In genomic region chr13:69468624-69469023, GRCh38 we compare ENCODE assay signal across 27 cellular contexts.
A peak's percentile ranks its signal among the peaks of the same experiment; 100 is the strongest.
DNase-seq lines count a peak whose midpoint lies in the region; ATAC-seq, FAIRE-seq and TF ChIP-seq lines count a peak whose summit lies in the region.
"Had no signal": no experiment of that assay in that cellular context is flagged by ENCODE, and none has a peak within 500 bp of the region (broad histone marks: within the 10 kb centered on the region; RNA-seq: fewer than 3 reads in every experiment).

No MANE protein-coding gene starts in this region.

- intact Hi-C loops in kidney (cut with DNase I), result no loop called here
- intact Hi-C loops in right lobe of liver (cut with DNase I), result no loop called here
- intact Hi-C loops in Right ventricle myocardium inferior (cut with DNase I), result no loop called here

- TF ChIP-seq POLR2A in right lobe of liver (IDR thresholded peaks at IDR 0.05), result no peak

- no peak overlapping the region for H3K27ac ChIP-seq in Karpas-422 (ENCODE audit: low read length)
- H3K27ac ChIP-seq in kidney (ENCODE audit: low read depth in 2 of 2, low read length in 2 of 2), result no peak overlapping the region
- no peak overlapping the region for H3K27ac ChIP-seq in right lobe of liver
- H3K27ac ChIP-seq in small intestine (ENCODE audit: low read depth in 1 of 2, low read length in 1 of 2), result no peak overlapping the region
- no peak overlapping the region for H3K27ac ChIP-seq in substantia nigra (ENCODE audit: low read depth, low read length, poor library complexity, severe bottlenecking)
- H3K27ac ChIP-seq: BLaER1 had no signal

- peak; percentile 71 for FAIRE-seq in kidney (lab: Jason Lieb, UNC)
- FAIRE-seq in small intestine (lab: Jason Lieb, UNC), result no peak
- FAIRE-seq: A204.1, GM12878, GM12892, GM18507 had no signal

- no peak for DNase-seq in Karpas-422
- DNase-seq in kidney, result no peak
- DNase-seq in right lobe of liver, result no peak
- DNase-seq in small intestine, result peak; percentile 48
- DNase-seq in substantia nigra (lab: John Stamatoyannopoulos, UW), result no peak
- no peak for DNase-seq in Right ventricle myocardium inferior (ENCODE audit: missing footprints)
- DNase-seq: 8988T; ACHN; BE2C; C1 segment of cervical spinal cord; CD4-positive, alpha-beta memory T cell; CD4-positive, CD25-positive, alpha-beta regulatory T cell; CD8-positive, alpha-beta memory T cell; COR-L47; DMS 273 treated with DMSO at 0.1 percent for 48 hours; DMS153; DMS53; DMS79; DND-41; EL; GDM1 had no signal

- ATAC-seq in right lobe of liver (peak; percentile 33 to 70 (median 48)), HG03196 (IDR thresholded peaks at IDR 0.05; ENCODE audit: unreplicated experiment) (no peak), Right ventricle myocardium inferior (no peak)
- ATAC-seq: GM12878 had no signal

- no peak overlapping the region for H3K9ac ChIP-seq in Karpas-422 (ENCODE audit: low read length)
- no peak overlapping the region for H3K9ac ChIP-seq in kidney (ENCODE audit: low read length in 2 of 2)
- H3K9ac ChIP-seq: BLaER1 had no signal

- H3K79me2 ChIP-seq in Karpas-422 (ENCODE audit: low read length), result no peaks in the 10 kb centered on the region

- H3K4me3 ChIP-seq in Karpas-422 (ENCODE audit: low read length), result no peak overlapping the region
- peak overlapping the region in 1 of 2 donors; percentile 7 for H3K4me3 ChIP-seq in kidney (ENCODE audit: low read length in 2 of 2)
- H3K4me3 ChIP-seq in right lobe of liver, result no peak overlapping the region
- no peak overlapping the region for H3K4me3 ChIP-seq in small intestine (ENCODE audit: low read depth in 1 of 2, low read length in 2 of 2)
- H3K4me3 ChIP-seq: BLaER1, GM12878 had no signal

- H3K36me3 ChIP-seq in Karpas-422 (ENCODE audit: insufficient read depth, low read length) (no peaks in the 10 kb centered on the region), kidney (ENCODE audit: control insufficient read depth in 1 of 2, insufficient read depth in 2 of 2, low read length in 2 of 2) (no peaks in the 10 kb centered on the region), right lobe of liver (no peaks in the 10 kb centered on the region), small intestine (ENCODE audit: control insufficient read depth in 2 of 2, insufficient read depth in 2 of 2, low read length in 2 of 2) (no peaks in the 10 kb centered on the region)
- H3K36me3 ChIP-seq: BE2C, BLaER1 had no signal

- peak overlapping the region; percentile 36; the same call in 1 of the 2 replicates for H2AFZ ChIP-seq in Karpas-422 (ENCODE audit: low read length)

- no peaks in the 10 kb centered on the region for H3K27me3 ChIP-seq in Karpas-422 (ENCODE audit: low read length)
- no peaks in the 10 kb centered on the region for H3K27me3 ChIP-seq in right lobe of liver
- no peaks in the 10 kb centered on the region for H3K27me3 ChIP-seq in small intestine (ENCODE audit: control insufficient read depth in 2 of 2, insufficient read depth in 2 of 2, low read length in 2 of 2)
- H3K27me3 ChIP-seq: BE2C, BLaER1 had no signal

- H3K4me2 ChIP-seq in Karpas-422 (ENCODE audit: low read depth, low read length, poor library complexity, severe bottlenecking), result no peak overlapping the region
- H3K4me2 ChIP-seq: BLaER1 had no signal

- H3K4me1 ChIP-seq in Karpas-422 (ENCODE audit: low read length), result no peaks in the 10 kb centered on the region
- H3K4me1 ChIP-seq in kidney (ENCODE audit: control insufficient read depth in 1 of 2, insufficient read depth in 1 of 2, low read depth in 1 of 2, low read length in 2 of 2), result no peaks in the 10 kb centered on the region
- H3K4me1 ChIP-seq in right lobe of liver, result peaks cover 0 to 7% (median 0%) of the 10 kb centered on the region in 4 donors
- no peaks in the 10 kb centered on the region for H3K4me1 ChIP-seq in small intestine (ENCODE audit: control insufficient read depth in 2 of 2, insufficient read depth in 1 of 2, low read depth in 1 of 2, low read length in 1 of 2)
- H3K4me1 ChIP-seq: BE2C, BLaER1 had no signal

- no peaks in the 10 kb centered on the region for H4K20me1 ChIP-seq in Karpas-422 (ENCODE audit: insufficient read depth, low read depth, low read length)
- H4K20me1 ChIP-seq: BLaER1 had no signal

- H3K9me2 ChIP-seq in Karpas-422 (replicated peaks; ENCODE audit: insufficient read depth, low read length), result no peaks in the 10 kb centered on the region

- H3K9me3 ChIP-seq in Karpas-422 (ENCODE audit: low read length), result no peaks in the 10 kb centered on the region
- no peaks in the 10 kb centered on the region for H3K9me3 ChIP-seq in kidney (ENCODE audit: control insufficient read depth in 1 of 2, low read length in 2 of 2)
- H3K9me3 ChIP-seq in right lobe of liver, result peaks cover 0 to 5% (median 0%) of the 10 kb centered on the region in 4 donors
- H3K9me3 ChIP-seq in small intestine (ENCODE audit: control insufficient read depth, low read depth), result no peaks in the 10 kb centered on the region
- H3K9me3 ChIP-seq: BE2C, BLaER1 had no signal

- TF ChIP-seq CTCF in kidney (IDR thresholded peaks at IDR 0.05; ENCODE audit: borderline replicate concordance, extremely low read depth, insufficient read depth), result no peak
- no peak for TF ChIP-seq CTCF in right lobe of liver (IDR thresholded peaks at IDR 0.05)

- WGBS in right lobe of liver (ENCODE audit: insufficient coverage, low coverage, low lambda C conversion rate, missing lambda C conversion rate), result 18% methylated on average over 2 of the region's 2 CpGs
- 17 to 51% (median 41%) methylated on average over 2 of the region's 2 CpGs for WGBS in small intestine, 3 donors

Comparison
In these comparisons a context has a peak if more than half of its experiments do, and no peak if none do; other contexts are left out.
1. ATAC-seq: peak in right lobe of liver (4 of 4); none in HG03196 (single experiment) and Right ventricle myocardium inferior (single experiment).